In genomic region chr11:113153847-113154246, GRCh38 we compare ENCODE assay signal across 21 cellular contexts.
A peak's percentile ranks its signal among the peaks of the same experiment; 100 is the strongest.
DNase-seq lines count a peak whose midpoint lies in the region; ATAC-seq and TF ChIP-seq lines count a peak whose summit lies in the region.
"Had no signal": no experiment of that assay in that cellular context is flagged by ENCODE, and none has a peak within 500 bp of the region (broad histone marks: within the 10 kb centered on the region; RNA-seq: fewer than 3 reads in every experiment).

No MANE protein-coding gene starts in this region.

- DNase-seq in Right ventricle myocardium inferior (ENCODE audit: missing footprints), result no peak
- no peak for DNase-seq in cardiac septum (ENCODE audit: low spot score)
- peak; percentile 37 for DNase-seq in NCI-H774 (lab: John Stamatoyannopoulos, UW)
- peak; percentile 30 for DNase-seq in fibroblast of the aortic adventitia (ENCODE audit: low read depth)
- peak; percentile 23 for DNase-seq in mesenchymal stem cell
- DNase-seq in activated CD4-positive, alpha-beta T cell treated with anti-CD3 and anti-CD28 coated beads, Interleukin-2, amount 10 ng/mL, durations not matched to agents 24 days and 14 days, result no peak
- no peak for DNase-seq in DMS114 treated with DMSO at 0.1 percent for 48 hours (lab: John Stamatoyannopoulos, UW; ENCODE audit: unreplicated experiment)
- DNase-seq: DND-41, KG1, NCI-H1105, NCI-H146, NCI-H2029, NCI-H345, NCI-H524, NCI-H82, OCI-M1 had no signal

- WGBS in mesenchymal stem cell, result 91% methylated on average over 2 of the region's 2 CpGs

- H2BK120ac ChIP-seq in mesenchymal stem cell (ENCODE audit: low read depth, low read length), result no peak overlapping the region

- no peak overlapping the region for H2BK5ac ChIP-seq in mesenchymal stem cell (ENCODE audit: low read depth, low read length, poor library complexity, severe bottlenecking)

- H3K9ac ChIP-seq in mesenchymal stem cell (ENCODE audit: low read length), result no peak overlapping the region

- no peak overlapping the region for H3K27ac ChIP-seq in mesenchymal stem cell (ENCODE audit: low read length, poor library complexity, severe bottlenecking)

- H3K79me1 ChIP-seq in mesenchymal stem cell (replicated peaks; ENCODE audit: low read length, poor library complexity, severe bottlenecking), result no peaks in the 10 kb centered on the region

- H3K36me3 Mint-ChIP-seq in activated CD4-positive, alpha-beta T cell treated with anti-CD3 and anti-CD28 coated beads, Interleukin-2, amount 10 ng/mL, durations not matched to agents 24 days and 14 days (ENCODE audit: low read depth), result no peaks in the 10 kb centered on the region
- H3K36me3 Mint-ChIP-seq: CD14-positive monocyte had no signal

- H3K9me3 Mint-ChIP-seq in activated CD4-positive, alpha-beta T cell treated with anti-CD3 and anti-CD28 coated beads, Interleukin-2, amount 10 ng/mL, durations not matched to agents 24 days and 14 days, result no peaks in the 10 kb centered on the region
- H3K9me3 Mint-ChIP-seq: GM23338 had no signal

- H3K27ac Mint-ChIP-seq in activated CD4-positive, alpha-beta T cell treated with anti-CD3 and anti-CD28 coated beads, Interleukin-2, amount 10 ng/mL, durations not matched to agents 24 days and 14 days, result no peak overlapping the region
- H3K27ac Mint-ChIP-seq: B cell, CD14-positive monocyte, GM23338 had no signal

- intact Hi-C loops in Right ventricle myocardium inferior (cut with DNase I), result no loop called here
- intact Hi-C loops in cardiac septum (cut with DNase I), result no loop called here
- intact Hi-C loops in activated CD4-positive, alpha-beta T cell treated with anti-CD3 and anti-CD28 coated beads, Interleukin-2, amount 10 ng/mL, durations not matched to agents 24 days and 14 days (cut with micrococcal nuclease), result no loop called here

- H3K4me2 ChIP-seq in mesenchymal stem cell (ENCODE audit: low read length, poor library complexity, severe bottlenecking), result no peak overlapping the region
- H3K4me2 ChIP-seq: GM23338 had no signal

- H3K14ac ChIP-seq in mesenchymal stem cell (ENCODE audit: low read length in 2 of 2), result no peak overlapping the region

- no peak overlapping the region for H2AK5ac ChIP-seq in mesenchymal stem cell (ENCODE audit: low read length, severe bottlenecking)

- H2BK12ac ChIP-seq in mesenchymal stem cell (ENCODE audit: low read length in 2 of 2), result no peak overlapping the region

- no peak overlapping the region for H3K4ac ChIP-seq in mesenchymal stem cell (ENCODE audit: low read depth in 1 of 2, low read length in 2 of 2)

- no peak for TF ChIP-seq CTCF in fibroblast of the aortic adventitia (IDR thresholded peaks at IDR 0.05; ENCODE audit: insufficient read depth, low read length)

- no peak overlapping the region for H3K23ac ChIP-seq in mesenchymal stem cell (ENCODE audit: low read length in 2 of 2)

- peaks cover 7% of the 10 kb centered on the region for H3K9me3 ChIP-seq in mesenchymal stem cell (ENCODE audit: control insufficient read depth, low read length)
- H3K9me3 ChIP-seq: HAP-1 had no signal

- peak; percentile 65 for ATAC-seq in Right ventricle myocardium inferior
- no peak for ATAC-seq in HG03342 (IDR thresholded peaks at IDR 0.05; ENCODE audit: unreplicated experiment)
- ATAC-seq: GM23338 had no signal

- H2BK15ac ChIP-seq in mesenchymal stem cell (ENCODE audit: low read depth, poor library complexity, severe bottlenecking), result no peak overlapping the region

- no peak overlapping the region for H3K4me3 Mint-ChIP-seq in activated CD4-positive, alpha-beta T cell treated with anti-CD3 and anti-CD28 coated beads, Interleukin-2, amount 10 ng/mL, durations not matched to agents 24 days and 14 days
- H3K4me3 Mint-ChIP-seq: B cell, CD14-positive monocyte, GM23338 had no signal

- peaks cover 0 to 89% of the 10 kb centered on the region in 2 experiments for H3K27me3 ChIP-seq in mesenchymal stem cell (ENCODE audit: control insufficient read depth in 1 of 2, insufficient read depth in 1 of 2, low read length in 2 of 2)

- peaks cover 1% of the 10 kb centered on the region for H3K27me3 Mint-ChIP-seq in activated CD4-positive, alpha-beta T cell treated with anti-CD3 and anti-CD28 coated beads, Interleukin-2, amount 10 ng/mL, durations not matched to agents 24 days and 14 days
- H3K27me3 Mint-ChIP-seq: B cell had no signal

- H4K8ac ChIP-seq in mesenchymal stem cell (ENCODE audit: low read length), result no peak overlapping the region

- no peak overlapping the region for H4K91ac ChIP-seq in mesenchymal stem cell (ENCODE audit: low read length)

- H3K4me3 ChIP-seq in fibroblast of the aortic adventitia (ENCODE audit: low read depth, low read length), result no peak overlapping the region
- H3K4me3 ChIP-seq in mesenchymal stem cell (ENCODE audit: insufficient read depth in 1 of 2, low read depth in 1 of 2, low read length in 2 of 2), result no peak overlapping the region
- H3K4me3 ChIP-seq: GM23338, HAP-1 had no signal

- no peak overlapping the region for H2AFZ ChIP-seq in mesenchymal stem cell (ENCODE audit: low read depth, low read length)
- H2AFZ ChIP-seq: GM23338 had no signal

- no peaks in the 10 kb centered on the region for H3K4me1 ChIP-seq in mesenchymal stem cell (ENCODE audit: control insufficient read depth, insufficient read depth, low read depth, low read length)
- H3K4me1 ChIP-seq: HAP-1 had no signal

- H3K4me1 Mint-ChIP-seq in activated CD4-positive, alpha-beta T cell treated with anti-CD3 and anti-CD28 coated beads, Interleukin-2, amount 10 ng/mL, durations not matched to agents 24 days and 14 days, result no peaks in the 10 kb centered on the region
- H3K4me1 Mint-ChIP-seq: B cell, CD14-positive monocyte had no signal

- H3K36me3 ChIP-seq in mesenchymal stem cell (ENCODE audit: control insufficient read depth in 1 of 2, insufficient read depth in 2 of 2, low read depth in 1 of 2, low read length in 2 of 2), result no peaks in the 10 kb centered on the region
- H3K36me3 ChIP-seq: HAP-1 had no signal

- no peak overlapping the region for H3K18ac ChIP-seq in mesenchymal stem cell (ENCODE audit: low read depth in 1 of 2, low read length in 2 of 2)

Comparison
In these comparisons a context has a peak if more than half of its experiments do, and no peak if none do; other contexts are left out.
1. DNase-seq: peak in NCI-H774 (single experiment), fibroblast of the aortic adventitia (single experiment) and mesenchymal stem cell (single experiment); none in Right ventricle myocardium inferior (single experiment), cardiac septum (single experiment), activated CD4-positive, alpha-beta T cell treated with anti-CD3 and anti-CD28 coated beads, Interleukin-2, amount 10 ng/mL, durations not matched to agents 24 days and 14 days (single experiment) and DMS114 treated with DMSO at 0.1 percent for 48 hours (single experiment).